27 cellular contexts compared by ENCODE assay signal in the genomic region with DNA sequence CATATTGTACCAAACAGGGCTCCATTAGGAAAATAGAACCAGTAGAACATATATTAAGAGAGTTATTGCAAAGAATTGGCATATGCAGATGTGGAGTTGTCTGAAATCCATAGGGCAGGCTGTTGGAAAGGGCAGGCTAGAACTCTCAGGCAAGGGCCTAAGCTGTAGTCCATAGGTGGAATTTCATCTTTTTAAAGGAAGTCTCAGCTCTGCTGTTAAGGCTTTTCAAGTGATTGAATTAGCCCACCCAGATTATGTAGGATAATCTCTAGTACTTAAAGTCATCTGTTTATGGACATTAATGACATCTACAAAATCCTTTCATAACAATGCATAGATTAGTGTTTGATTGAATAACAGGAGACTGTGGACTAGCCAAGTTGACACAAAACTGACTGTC.
"Had no signal": no experiment of that assay in that cellular context is flagged by ENCODE, and none has a peak within 500 bp of the region (broad histone marks: within the 10 kb centered on the region; RNA-seq: fewer than 3 reads in every experiment).

No MANE protein-coding gene starts in this region.

- H3K27ac Mint-ChIP-seq: immature natural killer cell; mesothelial cell of epicardium; naive B cell; natural killer cell; progenitor cell of endocrine pancreas; stimulated activated memory B cell treated with anti-CD40 and anti-IgM and Interleukin-4, amounts not matched to agents 10 μg/mL and 1 μg/mL and 100 μg/mL, for 72 hours; stimulated activated naive CD8-positive, alpha-beta T cell treated with anti-CD3 and anti-CD28 coated beads, Interleukin-15, amount 100 ng/mL, for 72 hours had no signal

- FAIRE-seq: islet of Langerhans, kidney had no signal

- H3K36me3 Mint-ChIP-seq: immature natural killer cell; mesothelial cell of epicardium; naive B cell; natural killer cell; stimulated activated memory B cell treated with anti-CD40 and anti-IgM and Interleukin-4, amounts not matched to agents 10 μg/mL and 1 μg/mL and 100 μg/mL, for 72 hours had no signal

- H3K9me3 Mint-ChIP-seq: immature natural killer cell; mesothelial cell of epicardium; naive B cell; natural killer cell; stimulated activated memory B cell treated with anti-CD40 and anti-IgM and Interleukin-4, amounts not matched to agents 10 μg/mL and 1 μg/mL and 100 μg/mL, for 72 hours; stimulated activated naive CD8-positive, alpha-beta T cell treated with anti-CD3 and anti-CD28 coated beads, Interleukin-15, amount 100 ng/mL, for 72 hours had no signal

- H3K27ac ChIP-seq: left lung, ovary, right atrium auricular region, right lobe of liver, tibial nerve, upper lobe of left lung, vagina had no signal

- DNase-seq: hypothalamus; immature natural killer cell; kidney; left colon; left lung; mesendoderm; naive B cell; natural killer cell; ovary; right lobe of liver; stimulated activated CD4-positive, alpha-beta T cell treated with anti-CD3 and anti-CD28 coated beads, Interleukin-1b, Interleukin-23, amount 100 ng/mL, for 48 hours; stimulated activated CD4-positive, alpha-beta T cell treated with anti-CD3 and anti-CD28 coated beads, Interleukin-2, amount 100 ng/mL, for 48 hours; stimulated activated CD4-positive, alpha-beta T cell treated with anti-CD3 and anti-CD28 coated beads, Interleukin-4, amount 100 ng/mL, for 4 hours; stimulated activated CD8-positive, alpha-beta memory T cell treated with anti-CD3 and anti-CD28 coated beads, Interleukin-4, amount 100 ng/mL, for 48 hours; stimulated activated naive CD4-positive, alpha-beta T cell treated with Interleukin-2 at 50 U/mL for 16 hours; stimulated activated naive CD8-positive, alpha-beta T cell treated with anti-CD3 and anti-CD28 coated beads, Interleukin-15, amount 100 ng/mL, for 72 hours; substantia nigra; upper lobe of left lung had no signal

- H3K27me3 ChIP-seq: left lung, ovary, right atrium auricular region, right lobe of liver, tibial nerve, upper lobe of left lung, vagina had no signal

- H3K27me3 Mint-ChIP-seq: naive B cell; progenitor cell of endocrine pancreas; stimulated activated memory B cell treated with anti-CD40 and anti-IgM and Interleukin-4, amounts not matched to agents 10 μg/mL and 1 μg/mL and 100 μg/mL, for 72 hours; stimulated activated naive CD8-positive, alpha-beta T cell treated with anti-CD3 and anti-CD28 coated beads, Interleukin-15, amount 100 ng/mL, for 72 hours had no signal

- H3K9me3 ChIP-seq: left lung, ovary, right atrium auricular region, right lobe of liver, tibial nerve, upper lobe of left lung, vagina had no signal

- ATAC-seq: left colon; left lung; natural killer cell; right lobe of liver; stimulated activated memory B cell treated with anti-CD40 and anti-IgM and Interleukin-4, amounts not matched to agents 10 μg/mL and 1 μg/mL and 100 μg/mL, for 72 hours; stimulated activated naive CD8-positive, alpha-beta T cell treated with anti-CD3 and anti-CD28 coated beads, Interleukin-15, amount 100 ng/mL, for 72 hours had no signal

- H3K36me3 ChIP-seq: left lung, ovary, right atrium auricular region, right lobe of liver, tibial nerve, upper lobe of left lung, vagina had no signal

- H3K4me1 ChIP-seq: left lung, right atrium auricular region, right lobe of liver, upper lobe of left lung, vagina had no signal

- H3K4me3 ChIP-seq: left lung, lung, ovary, right atrium auricular region, right lobe of liver, smooth muscle cell, tibial nerve, upper lobe of left lung, vagina had no signal

- H3K4me3 Mint-ChIP-seq: immature natural killer cell; mesothelial cell of epicardium; naive B cell; natural killer cell; stimulated activated memory B cell treated with anti-CD40 and anti-IgM and Interleukin-4, amounts not matched to agents 10 μg/mL and 1 μg/mL and 100 μg/mL, for 72 hours; stimulated activated naive CD8-positive, alpha-beta T cell treated with anti-CD3 and anti-CD28 coated beads, Interleukin-15, amount 100 ng/mL, for 72 hours had no signal
